ENCODE assay signal across 8 cellular contexts in the genomic region with DNA sequence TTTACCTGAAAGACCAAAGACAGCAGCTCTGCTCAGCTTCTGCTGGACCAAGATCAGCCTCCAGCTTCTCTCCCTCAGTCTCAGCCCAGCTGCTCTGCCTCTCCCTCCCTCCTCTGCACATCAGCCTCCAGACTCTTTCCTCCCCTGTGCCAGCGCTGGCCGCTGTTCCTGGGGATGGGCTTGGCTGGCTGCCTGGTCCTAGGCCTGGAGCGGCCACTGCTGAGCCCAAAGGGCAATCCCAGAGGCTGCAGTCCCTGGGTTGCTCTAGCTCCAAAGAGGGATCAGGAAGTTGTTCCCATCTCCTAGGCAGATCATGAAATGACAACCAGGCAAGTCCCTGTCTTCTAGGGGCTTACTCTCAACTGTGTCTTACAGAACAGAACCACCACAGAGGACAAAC. TPM values are rescaled to one million over a fixed set of nuclear protein-coding genes. Genes with fewer than 3 reads are reported as not detected.
A peak's percentile ranks its signal among the peaks of the same experiment; 100 is the strongest.
DNase-seq lines count a peak whose midpoint lies in the region; ATAC-seq and TF ChIP-seq lines count a peak whose summit lies in the region.

No MANE protein-coding gene starts in this region.

- peaks cover 30% of the 10 kb centered on the region for H3K4me1 Mint-ChIP-seq in activated T-cell treated with anti-CD3 and anti-CD28 coated beads, Interleukin-2, amount 50 U/mL, for 4 hours (ENCODE audit: low read depth)

- H3K27ac ChIP-seq in mammary epithelial cell (ENCODE audit: insufficient read depth, low read depth, low read length) (no peak overlapping the region), smooth muscle cell (ENCODE audit: low read depth) (peak overlapping the region; percentile 17)

- CTCF ChIA-PET in mammary epithelial cell (lab: Charles Lee; ENCODE audit: low non-redundant PET), result no interaction called here

- H4K20me1 ChIP-seq in mammary epithelial cell (ENCODE audit: insufficient read depth, low read length) (no peaks in the 10 kb centered on the region), smooth muscle cell (ENCODE audit: low read depth) (peaks cover 75% of the 10 kb centered on the region)

- dilution Hi-C loops in mammary epithelial cell (cut with HindIII; ENCODE audit: low sequenced_read_pairs), result loop anchor here (10.0 kb wide), 1 partner anchor 46 kb away; no protein-coding TSS in a partner anchor

- H3K36me3 Mint-ChIP-seq in activated T-cell treated with anti-CD3 and anti-CD28 coated beads, Interleukin-2, amount 50 U/mL, for 4 hours (ENCODE audit: insufficient read depth), result no peaks in the 10 kb centered on the region

- ATAC-seq in HG03460 (IDR thresholded peaks at IDR 0.05; ENCODE audit: unreplicated experiment), result no peak
- ATAC-seq in GM21786 (IDR thresholded peaks at IDR 0.05; ENCODE audit: unreplicated experiment), result no peak
- no peak for ATAC-seq in activated T-cell treated with anti-CD3 and anti-CD28 coated beads, Interleukin-2, amount 50 U/mL, for 4 hours

- intact Hi-C loops in mammary epithelial cell (cut with micrococcal nuclease), result no loop called here

- peaks cover 27% of the 10 kb centered on the region for H3F3A ChIP-seq in smooth muscle cell (ENCODE audit: low read depth)

- no peak for TF ChIP-seq CTCF in mammary epithelial cell (conservative IDR thresholded peaks at IDR 0.05 in 1 of 2, IDR thresholded peaks at IDR 0.05 in 1 of 2; ENCODE audit: extremely low read depth in 1 of 2, insufficient read depth in 1 of 2, low read depth in 1 of 2, low read length in 2 of 2)
- no peak for TF ChIP-seq CTCF in smooth muscle cell (IDR thresholded peaks at IDR 0.05; ENCODE audit: borderline replicate concordance, insufficient read depth, poor library complexity, severe bottlenecking)

- no TSS peak for BruUV-seq in mammary epithelial cell (replicated peaks; lab: Mats Ljungman, UMichigan)

- H3K9ac ChIP-seq in mammary epithelial cell (ENCODE audit: insufficient read depth, low read length) (no peak overlapping the region), smooth muscle cell (ENCODE audit: low read depth) (no peak overlapping the region)

- peak overlapping the region; percentile 46 for H3K4me2 ChIP-seq in mammary epithelial cell (ENCODE audit: insufficient read depth, low read depth, low read length)
- H3K4me2 ChIP-seq in smooth muscle cell, result no peak overlapping the region

- WGBS in mammary epithelial cell (ENCODE audit: low coverage, missing lambda C conversion rate), result 0% methylated on average over 2 of the region's 3 CpGs
- WGBS in smooth muscle cell (ENCODE audit: low lambda C conversion rate), result 33% methylated on average over 3 of the region's 3 CpGs

- no peaks in the 10 kb centered on the region for H3K27me3 Mint-ChIP-seq in activated T-cell treated with anti-CD3 and anti-CD28 coated beads, Interleukin-2, amount 50 U/mL, for 4 hours (ENCODE audit: low read depth)

- H3K36me3 ChIP-seq in mammary epithelial cell (ENCODE audit: insufficient read depth, low read length) (no peaks in the 10 kb centered on the region), smooth muscle cell (ENCODE audit: low read depth) (no peaks in the 10 kb centered on the region)

- H3K4me3 ChIP-seq in mammary epithelial cell (replicated peaks in 1 of 3; ENCODE audit: insufficient read depth in 1 of 3, low read depth in 2 of 3, low read length in 3 of 3), result no peak overlapping the region
- no peak overlapping the region for H3K4me3 ChIP-seq in smooth muscle cell

- no peaks in the 10 kb centered on the region for H3K27me3 ChIP-seq in mammary epithelial cell (ENCODE audit: insufficient read depth, low read length)
- no peaks in the 10 kb centered on the region for H3K27me3 ChIP-seq in smooth muscle cell (ENCODE audit: low read depth)

- H3K79me2 ChIP-seq in mammary epithelial cell (ENCODE audit: insufficient read depth, low read length) (peaks cover 88% of the 10 kb centered on the region), smooth muscle cell (ENCODE audit: low read depth) (peaks cover 78% of the 10 kb centered on the region)

- no peaks in the 10 kb centered on the region for H3K9me3 Mint-ChIP-seq in activated T-cell treated with anti-CD3 and anti-CD28 coated beads, Interleukin-2, amount 50 U/mL, for 4 hours

- peak; percentile 71 for DNase-seq in HT1080 (ENCODE audit: low read depth)
- DNase-seq in mammary epithelial cell, result peak; percentile 51
- DNase-seq in islet precursor cell, result peak; percentile 59
- DNase-seq in smooth muscle cell (lab: John Stamatoyannopoulos, UW; ENCODE audit: unreplicated experiment), result no peak
- no peak for DNase-seq in activated CD4-positive, CD25-positive, alpha-beta regulatory T cell (lab: John Stamatoyannopoulos, UW)
- no peak for DNase-seq in activated T-cell treated with anti-CD3 and anti-CD28 coated beads, Interleukin-2, amount 50 U/mL, for 4 hours

- H3K4me3 Mint-ChIP-seq in activated T-cell treated with anti-CD3 and anti-CD28 coated beads, Interleukin-2, amount 50 U/mL, for 4 hours, result no peak overlapping the region

- in situ Hi-C loops in mammary epithelial cell (cut with MboI; ENCODE audit: low sequenced_read_pairs in 2 of 2), result loop anchor here in 1 of 2 donors (25.0 kb wide), 1 partner anchor 1468 kb away; no protein-coding TSS in a partner anchor

- H3K4me1 ChIP-seq in mammary epithelial cell (ENCODE audit: insufficient read depth, low read length) (peaks cover 62% of the 10 kb centered on the region), smooth muscle cell (ENCODE audit: low read depth) (peaks cover 45% of the 10 kb centered on the region)

- H2AFZ ChIP-seq in mammary epithelial cell (ENCODE audit: low read depth, low read length) (no peak overlapping the region), smooth muscle cell (ENCODE audit: low read depth) (no peak overlapping the region)

- no peaks in the 10 kb centered on the region for H3K9me3 ChIP-seq in mammary epithelial cell (replicated peaks; ENCODE audit: insufficient read depth, low read length)
- H3K9me3 ChIP-seq in smooth muscle cell (replicated peaks; ENCODE audit: low read depth), result no peaks in the 10 kb centered on the region

RNA-seq across cellular contexts. Expression of gene DCUN1D3, which starts 31.3 kb away (rescaled TPM):
- total RNA-seq in HT1080 (2014; rRNA removed; shearing (Covaris generic)), result 7.5 and 10.6 TPM in 2 replicates
- polyA plus RNA-seq in HT1080 (2015; cell fraction: cytosol; rRNA removed), result 9.4 and 10.7 TPM in 2 replicates
- 12.4 and 12.7 TPM in 2 replicates for polyA plus RNA-seq in HT1080 (2015; cell fraction: nucleus; rRNA removed)
- total RNA-seq in mammary epithelial cell (10 to 100 TPM; 20.2 to 25.0 TPM), smooth muscle cell (36.3 and 37.8 TPM in 2 replicates)
- polyA plus RNA-seq in mammary epithelial cell (5.4 TPM), smooth muscle cell (12.6 and 13.5 TPM in 2 replicates)
- polyA minus RNA-seq in mammary epithelial cell, result 10.9 TPM
- 1 to 10 TPM; 5.8 to 7.5 (median 7.3) TPM for total RNA-seq in activated T-cell treated with anti-CD3 and anti-CD28 coated beads, Interleukin-2, amount 50 U/mL, for 4 hours

RNA-seq across cellular contexts. Expression of gene LYRM1, which starts 31.7 kb away (rescaled TPM):
- 28.9 and 52.8 TPM in 2 replicates for total RNA-seq in HT1080 (2014; rRNA removed; shearing (Covaris generic))
- 52.9 and 73.5 TPM in 2 replicates for polyA plus RNA-seq in HT1080 (2015; cell fraction: cytosol; rRNA removed)
- polyA plus RNA-seq in HT1080 (2015; cell fraction: nucleus; rRNA removed), result 19.3 and 27.4 TPM in 2 replicates
- 10 to 100 TPM; 20.8 to 24.3 TPM for total RNA-seq in mammary epithelial cell
- polyA plus RNA-seq in mammary epithelial cell, result 25.3 TPM
- polyA minus RNA-seq in mammary epithelial cell, result 10.0 TPM
- total RNA-seq in smooth muscle cell, result 10.2 and 18.6 TPM in 2 replicates
- polyA plus RNA-seq in smooth muscle cell, result 11.7 and 15.3 TPM in 2 replicates
- 10 to 100 TPM; 16.0 to 18.2 (median 16.4) TPM for total RNA-seq in activated T-cell treated with anti-CD3 and anti-CD28 coated beads, Interleukin-2, amount 50 U/mL, for 4 hours

Comparison
In these comparisons a context has a peak if more than half of its experiments do, and no peak if none do; other contexts are left out.
1. DNase-seq: peak in HT1080 (single experiment), mammary epithelial cell (single experiment) and islet precursor cell (single experiment); none in smooth muscle cell (single experiment), activated CD4-positive, CD25-positive, alpha-beta regulatory T cell (0 of 4) and activated T-cell treated with anti-CD3 and anti-CD28 coated beads, Interleukin-2, amount 50 U/mL, for 4 hours (single experiment).